ENCODE assay signal across 10 cellular contexts in the genomic region with DNA sequence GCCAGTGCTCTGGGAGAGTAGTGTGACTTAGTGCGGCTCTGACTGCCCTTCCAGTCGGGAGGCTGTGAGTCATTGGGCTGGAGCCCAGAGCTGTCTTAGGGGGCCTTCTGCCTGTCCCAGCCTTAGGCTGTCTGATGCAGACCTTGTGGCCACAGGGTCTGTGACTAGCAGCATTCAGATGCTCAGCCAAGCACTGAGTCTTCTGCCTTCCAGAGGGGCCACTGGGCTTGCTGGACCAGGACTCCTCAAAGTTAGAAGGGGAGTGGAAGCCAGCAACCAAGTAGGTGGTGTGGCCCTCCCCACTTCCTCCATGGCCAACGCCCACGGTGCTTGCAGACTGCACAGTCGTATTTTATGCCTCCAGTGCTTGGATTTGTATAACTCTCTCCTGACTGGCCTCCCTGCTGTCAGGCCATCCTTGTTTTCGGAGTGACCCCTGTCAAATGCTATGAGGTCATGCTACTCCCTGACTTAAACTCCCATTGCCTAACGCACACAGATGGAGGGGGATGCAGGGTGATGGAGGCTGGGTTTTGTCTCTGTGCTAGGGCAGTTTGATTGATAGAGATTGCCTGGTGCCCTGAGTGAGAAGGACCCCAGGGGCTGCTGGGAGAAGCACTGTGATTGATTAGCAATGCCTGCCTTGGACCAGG. TPM values are rescaled to one million over a fixed set of nuclear protein-coding genes. Genes with fewer than 3 reads are reported as not detected.
DNase-seq lines count a peak whose midpoint lies in the region; ATAC-seq and TF ChIP-seq lines count a peak whose summit lies in the region.
"Had no signal": no experiment of that assay in that cellular context is flagged by ENCODE, and none has a peak within 500 bp of the region (broad histone marks: within the 10 kb centered on the region; RNA-seq: fewer than 3 reads in every experiment).

No MANE protein-coding gene starts in this region.

- H2BK15ac ChIP-seq in mesenchymal stem cell (ENCODE audit: low read depth, poor library complexity, severe bottlenecking), result peak overlapping the region; percentile 87

- H2AK5ac ChIP-seq in mesenchymal stem cell (ENCODE audit: low read length, severe bottlenecking), result peak overlapping the region; percentile 25

- H3K18ac ChIP-seq in mesenchymal stem cell (ENCODE audit: low read depth in 1 of 2, low read length in 2 of 2), result peak overlapping the region; percentile 85 to 95

- dilution Hi-C loops in mammary epithelial cell (cut with HindIII; ENCODE audit: low sequenced_read_pairs), result no loop called here

- H3K27me3 ChIP-seq in mammary epithelial cell (ENCODE audit: insufficient read depth, low read length) (no peaks in the 10 kb centered on the region), ectodermal cell (ENCODE audit: control insufficient read depth, insufficient read depth, low read length, poor library complexity, severe bottlenecking) (no peaks in the 10 kb centered on the region), mesenchymal stem cell (ENCODE audit: control insufficient read depth in 1 of 2, insufficient read depth in 1 of 2, low read length in 2 of 2) (no peaks in the 10 kb centered on the region)

- no peaks in the 10 kb centered on the region for H3K4me1 Mint-ChIP-seq in MCF 10A (ENCODE audit: insufficient read depth, unreplicated experiment)
- no peaks in the 10 kb centered on the region for H3K4me1 Mint-ChIP-seq in activated CD8-positive, alpha-beta memory T cell treated with anti-CD3 and anti-CD28 coated beads, Interleukin-2, amount 10 ng/mL, durations not matched to agents 7 days and 5 days
- H3K4me1 Mint-ChIP-seq in activated CD4-positive, alpha-beta T cell treated with anti-CD3 and anti-CD28 coated beads for 36 hours, result no peaks in the 10 kb centered on the region

- H4K91ac ChIP-seq in mesenchymal stem cell (ENCODE audit: low read length), result peak overlapping the region; percentile 92

- H2AFZ ChIP-seq in mammary epithelial cell (ENCODE audit: low read depth, low read length) (no peak overlapping the region), mesenchymal stem cell (ENCODE audit: low read depth, low read length) (no peak overlapping the region)

- intact Hi-C loops in MCF 10A (cut with micrococcal nuclease), result no loop called here
- intact Hi-C loops in mammary epithelial cell (cut with micrococcal nuclease), result no loop called here
- intact Hi-C loops in activated CD4-positive, alpha-beta T cell treated with anti-CD3 and anti-CD28 coated beads for 36 hours (cut with DNase I, micrococcal nuclease), result no loop called here

- H3K9me3 ChIP-seq in mammary epithelial cell (replicated peaks; ENCODE audit: insufficient read depth, low read length), result no peaks in the 10 kb centered on the region
- no peaks in the 10 kb centered on the region for H3K9me3 ChIP-seq in ectodermal cell (ENCODE audit: control insufficient read depth, low read length)
- H3K9me3 ChIP-seq in mesenchymal stem cell (ENCODE audit: control insufficient read depth, low read length), result no peaks in the 10 kb centered on the region

- H3K27ac Mint-ChIP-seq in MCF 10A (ENCODE audit: low read depth, unreplicated experiment), result no peak overlapping the region
- no peak overlapping the region for H3K27ac Mint-ChIP-seq in activated CD8-positive, alpha-beta memory T cell treated with anti-CD3 and anti-CD28 coated beads, Interleukin-2, amount 10 ng/mL, durations not matched to agents 7 days and 5 days
- H3K27ac Mint-ChIP-seq in activated CD4-positive, alpha-beta T cell treated with anti-CD3 and anti-CD28 coated beads for 36 hours, result no peak overlapping the region

- H3K9me3 Mint-ChIP-seq in MCF 10A (ENCODE audit: unreplicated experiment), result no peaks in the 10 kb centered on the region
- H3K9me3 Mint-ChIP-seq in activated CD8-positive, alpha-beta memory T cell treated with anti-CD3 and anti-CD28 coated beads, Interleukin-2, amount 10 ng/mL, durations not matched to agents 7 days and 5 days (ENCODE audit: low read depth), result no peaks in the 10 kb centered on the region
- H3K9me3 Mint-ChIP-seq in activated CD4-positive, alpha-beta T cell treated with anti-CD3 and anti-CD28 coated beads for 36 hours (ENCODE audit: low read depth), result no peaks in the 10 kb centered on the region

- H4K8ac ChIP-seq in mesenchymal stem cell (ENCODE audit: low read length), result peak overlapping the region; percentile 79

- H3K36me3 Mint-ChIP-seq in MCF 10A (ENCODE audit: insufficient read depth, unreplicated experiment), result no peaks in the 10 kb centered on the region
- H3K36me3 Mint-ChIP-seq in activated CD8-positive, alpha-beta memory T cell treated with anti-CD3 and anti-CD28 coated beads, Interleukin-2, amount 10 ng/mL, durations not matched to agents 7 days and 5 days, result no peaks in the 10 kb centered on the region
- H3K36me3 Mint-ChIP-seq in activated CD4-positive, alpha-beta T cell treated with anti-CD3 and anti-CD28 coated beads for 36 hours (ENCODE audit: low read depth), result no peaks in the 10 kb centered on the region

- H3K4ac ChIP-seq in mesenchymal stem cell (ENCODE audit: low read depth in 1 of 2, low read length in 2 of 2), result peak overlapping the region; percentile 9 to 19

- H3K9ac ChIP-seq in mammary epithelial cell (ENCODE audit: insufficient read depth, low read length) (no peak overlapping the region), mesenchymal stem cell (ENCODE audit: low read length) (peak overlapping the region; percentile 56)

- no peaks in the 10 kb centered on the region for H3K4me1 ChIP-seq in mammary epithelial cell (ENCODE audit: insufficient read depth, low read length)
- peaks cover 53% of the 10 kb centered on the region for H3K4me1 ChIP-seq in ectodermal cell (ENCODE audit: control insufficient read depth, insufficient read depth, low read length)
- H3K4me1 ChIP-seq in mesenchymal stem cell (ENCODE audit: control insufficient read depth, insufficient read depth, low read depth, low read length), result peaks cover 31% of the 10 kb centered on the region

- H3K4me2 ChIP-seq in mammary epithelial cell (ENCODE audit: insufficient read depth, low read depth, low read length) (no peak overlapping the region), mesenchymal stem cell (ENCODE audit: low read length, poor library complexity, severe bottlenecking) (no peak overlapping the region)

- H3K4me3 ChIP-seq in mammary epithelial cell (replicated peaks in 1 of 3; ENCODE audit: insufficient read depth in 1 of 3, low read depth in 2 of 3, low read length in 3 of 3) (no peak overlapping the region), ectodermal cell (ENCODE audit: insufficient read depth, low read depth, low read length) (no peak overlapping the region), mesenchymal stem cell (ENCODE audit: insufficient read depth in 1 of 2, low read depth in 1 of 2, low read length in 2 of 2) (peak overlapping the region in 1 of 2 experiments; percentile 5)

- H3K23ac ChIP-seq in mesenchymal stem cell (ENCODE audit: low read length in 2 of 2), result peak overlapping the region in 1 of 2 experiments; percentile 40

- no peak for ATAC-seq in GM18520 (IDR thresholded peaks at IDR 0.05; ENCODE audit: unreplicated experiment)
- no peak for ATAC-seq in activated CD8-positive, alpha-beta memory T cell treated with anti-CD3 and anti-CD28 coated beads, Interleukin-2, amount 10 ng/mL, durations not matched to agents 7 days and 5 days
- ATAC-seq in activated CD4-positive, alpha-beta T cell treated with anti-CD3 and anti-CD28 coated beads for 36 hours, result no peak
- ATAC-seq: activated CD4-positive, CD25-positive, alpha-beta regulatory T cell treated with anti-CD3 and anti-CD28 coated beads, Interleukin-2, amount 50 U/mL, for 24 hours had no signal

- BruUV-seq in MCF 10A (replicated peaks; lab: Mats Ljungman, UMichigan) (no TSS peak), mammary epithelial cell (replicated peaks; lab: Mats Ljungman, UMichigan) (no TSS peak)

- in situ Hi-C loops in mammary epithelial cell (cut with MboI; ENCODE audit: low sequenced_read_pairs in 2 of 2), result no loop called here

- peak overlapping the region; percentile 28 to 88 for H2BK12ac ChIP-seq in mesenchymal stem cell (ENCODE audit: low read length in 2 of 2)

- WGBS in mammary epithelial cell (ENCODE audit: low coverage, missing lambda C conversion rate), result 78% methylated on average over 7 of the region's 7 CpGs
- 79 to 80% methylated on average over 7 of the region's 7 CpGs for WGBS in ectodermal cell, 2 experiments
- 10% methylated on average over 6 of the region's 7 CpGs for WGBS in mesenchymal stem cell

- H3K14ac ChIP-seq in mesenchymal stem cell (ENCODE audit: low read length in 2 of 2), result peak overlapping the region in 1 of 2 experiments; percentile 55

- DNase-seq in MCF 10A (ENCODE audit: unreplicated experiment) (peak; percentile 55), mammary epithelial cell (no peak), mesenchymal stem cell (peak; percentile 98), NCI-H2227 treated with DMSO at 0.1 percent for 48 hours (lab: John Stamatoyannopoulos, UW) (no peak)
- DNase-seq in activated CD8-positive, alpha-beta memory T cell treated with anti-CD3 and anti-CD28 coated beads, Interleukin-2, amount 10 ng/mL, durations not matched to agents 7 days and 5 days, result no peak
- DNase-seq in activated CD4-positive, alpha-beta T cell treated with anti-CD3 and anti-CD28 coated beads for 36 hours, result no peak
- DNase-seq: NCI-H510A had no signal

- no peaks in the 10 kb centered on the region for H4K20me1 ChIP-seq in mammary epithelial cell (ENCODE audit: insufficient read depth, low read length)

- TF ChIP-seq CTCF in MCF 10A (IDR thresholded peaks at IDR 0.05; ENCODE audit: unreplicated experiment) (no peak), mammary epithelial cell (conservative IDR thresholded peaks at IDR 0.05 in 1 of 2, IDR thresholded peaks at IDR 0.05 in 1 of 2; ENCODE audit: extremely low read depth in 1 of 2, insufficient read depth in 1 of 2, low read depth in 1 of 2, low read length in 2 of 2) (no peak)

- H3K4me3 Mint-ChIP-seq in MCF 10A (ENCODE audit: unreplicated experiment), result no peak overlapping the region
- H3K4me3 Mint-ChIP-seq in activated CD8-positive, alpha-beta memory T cell treated with anti-CD3 and anti-CD28 coated beads, Interleukin-2, amount 10 ng/mL, durations not matched to agents 7 days and 5 days, result no peak overlapping the region
- no peak overlapping the region for H3K4me3 Mint-ChIP-seq in activated CD4-positive, alpha-beta T cell treated with anti-CD3 and anti-CD28 coated beads for 36 hours

- POLR2A ChIA-PET in MCF 10A (lab: Yijun Ruan, JAX), result interaction anchor here (0.7 kb wide), 1 partner anchor 1220 kb away, joined by 3 read pairs; no protein-coding TSS in a partner anchor
- POLR2A ChIA-PET in activated CD4-positive, alpha-beta T cell treated with anti-CD3 and anti-CD28 coated beads for 36 hours (lab: Charles Lee), result no interaction called here

- H3K79me1 ChIP-seq in mesenchymal stem cell (replicated peaks; ENCODE audit: low read length, poor library complexity, severe bottlenecking), result peaks cover 36% of the 10 kb centered on the region

- H2BK5ac ChIP-seq in mesenchymal stem cell (ENCODE audit: low read depth, low read length, poor library complexity, severe bottlenecking), result peak overlapping the region; percentile 33

- H3K27me3 Mint-ChIP-seq in MCF 10A (ENCODE audit: insufficient read depth, unreplicated experiment), result no peaks in the 10 kb centered on the region
- no peaks in the 10 kb centered on the region for H3K27me3 Mint-ChIP-seq in activated CD8-positive, alpha-beta memory T cell treated with anti-CD3 and anti-CD28 coated beads, Interleukin-2, amount 10 ng/mL, durations not matched to agents 7 days and 5 days
- H3K27me3 Mint-ChIP-seq in activated CD4-positive, alpha-beta T cell treated with anti-CD3 and anti-CD28 coated beads for 36 hours, result no peaks in the 10 kb centered on the region

- CTCF ChIA-PET in MCF 10A (lab: Yijun Ruan, JAX) (interaction anchor here (0.7 kb wide), 1 partner anchor 125 kb away, joined by 4 read pairs; no protein-coding TSS in a partner anchor), mammary epithelial cell (lab: Charles Lee; ENCODE audit: low non-redundant PET) (no interaction called here)
- CTCF ChIA-PET in activated CD8-positive, alpha-beta memory T cell treated with anti-CD3 and anti-CD28 coated beads, Interleukin-2, amount 10 ng/mL, durations not matched to agents 7 days and 5 days (lab: Charles Lee), result no interaction called here
- CTCF ChIA-PET in activated CD4-positive, alpha-beta T cell treated with anti-CD3 and anti-CD28 coated beads for 36 hours (lab: Charles Lee), result no interaction called here

- peak overlapping the region; percentile 56 for H2BK120ac ChIP-seq in mesenchymal stem cell (ENCODE audit: low read depth, low read length)

- no peaks in the 10 kb centered on the region for H3K79me2 ChIP-seq in mammary epithelial cell (ENCODE audit: insufficient read depth, low read length)

- H3K27ac ChIP-seq in mammary epithelial cell (ENCODE audit: insufficient read depth, low read depth, low read length), result no peak overlapping the region
- H3K27ac ChIP-seq in ectodermal cell (ENCODE audit: insufficient read depth, low read depth, low read length, poor library complexity, severe bottlenecking), result peak overlapping the region; percentile 40
- peak overlapping the region; percentile 46 for H3K27ac ChIP-seq in mesenchymal stem cell (ENCODE audit: low read length, poor library complexity, severe bottlenecking)

- no peaks in the 10 kb centered on the region for H3K36me3 ChIP-seq in mammary epithelial cell (ENCODE audit: insufficient read depth, low read length)
- H3K36me3 ChIP-seq in ectodermal cell (ENCODE audit: control insufficient read depth, insufficient read depth, low read length), result no peaks in the 10 kb centered on the region
- H3K36me3 ChIP-seq in mesenchymal stem cell (ENCODE audit: control insufficient read depth in 1 of 2, insufficient read depth in 2 of 2, low read depth in 1 of 2, low read length in 2 of 2), result peaks cover 0 to 3% of the 10 kb centered on the region in 2 experiments

RNA-seq across cellular contexts. Expression of a gene that starts 36.0 kb away (rescaled TPM):
- 0.61 and 0.74 TPM in 2 replicates for total RNA-seq in MCF 10A (2022)
- total RNA-seq in mammary epithelial cell, result under 1 TPM in 1 of 2 donors, not detected in 1; under 0.01 TPM
- 0.01 TPM for polyA plus RNA-seq in mammary epithelial cell
- not detected for polyA minus RNA-seq in mammary epithelial cell
- polyA plus RNA-seq in ectodermal cell (2013, experiment 1 of 4), result 37.4 TPM
- polyA plus RNA-seq in ectodermal cell (2013, experiment 2 of 4), result 40.1 TPM
- polyA plus RNA-seq in ectodermal cell (2013, experiment 3 of 4), result 33.6 TPM
- 32.7 TPM for polyA plus RNA-seq in ectodermal cell (2013, experiment 4 of 4)
- polyA plus RNA-seq in mesenchymal stem cell (2013, experiment 1 of 2), result 28.9 TPM
- polyA plus RNA-seq in mesenchymal stem cell (2013, experiment 2 of 2), result 29.5 TPM
- 1 to 10 TPM in 1 of 2 experiments, under 1 TPM in 1; 0.28 to 1.3 TPM for total RNA-seq in activated CD8-positive, alpha-beta memory T cell treated with anti-CD3 and anti-CD28 coated beads, Interleukin-2, amount 10 ng/mL, durations not matched to agents 7 days and 5 days
- not detected for total RNA-seq in activated CD4-positive, alpha-beta T cell treated with anti-CD3 and anti-CD28 coated beads for 36 hours

Comparison
In these comparisons a context has a peak if more than half of its experiments do, and no peak if none do; other contexts are left out.
1. DNase-seq: peak in MCF 10A (single experiment) and mesenchymal stem cell (single experiment); none in mammary epithelial cell (single experiment), activated CD8-positive, alpha-beta memory T cell treated with anti-CD3 and anti-CD28 coated beads, Interleukin-2, amount 10 ng/mL, durations not matched to agents 7 days and 5 days (single experiment), activated CD4-positive, alpha-beta T cell treated with anti-CD3 and anti-CD28 coated beads for 36 hours (single experiment) and NCI-H2227 treated with DMSO at 0.1 percent for 48 hours (single experiment).